Comparison of ENCODE assay signal across 8 cellular contexts in the genomic region with DNA sequence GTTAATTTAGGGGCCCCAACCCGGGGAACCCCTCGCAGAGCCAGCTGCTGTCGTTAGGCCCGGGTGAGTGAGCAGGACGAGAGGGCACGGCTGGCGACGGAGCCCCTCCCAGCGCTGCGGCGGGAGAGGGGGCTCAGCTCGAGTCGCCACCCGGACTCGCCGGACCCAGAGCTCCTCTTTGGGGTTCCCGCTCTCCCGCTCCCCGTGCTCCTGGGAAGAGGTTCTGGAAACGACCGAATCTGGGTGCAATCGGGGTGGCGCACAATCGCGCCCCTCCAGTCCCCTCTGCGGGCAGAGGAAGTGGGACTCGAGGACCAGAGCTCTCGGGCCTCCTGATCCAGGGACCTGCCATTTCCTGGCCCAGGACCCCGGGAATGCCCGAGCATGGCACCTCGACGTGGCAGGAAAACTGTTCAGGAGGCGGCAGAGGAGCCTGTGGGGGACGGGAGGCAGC. TPM values are rescaled to one million over a fixed set of nuclear protein-coding genes. Genes with fewer than 3 reads are reported as not detected.
A peak's percentile ranks its signal among the peaks of the same experiment; 100 is the strongest.
DNase-seq lines count a peak whose midpoint lies in the region; ATAC-seq and TF ChIP-seq lines count a peak whose summit lies in the region.

No MANE protein-coding gene starts in this region.

- H3K4me3 Mint-ChIP-seq in activated T-cell treated with anti-CD3 and anti-CD28 coated beads, Interleukin-2, amount 50 U/mL, for 72 hours = peak overlapping the region; percentile 78 to 85
- H3K4me3 Mint-ChIP-seq in activated naive CD8-positive, alpha-beta T cell treated with anti-CD3 and anti-CD28 coated beads, Interleukin-2, amount 10 ng/mL, durations not matched to agents 7 days and 5 days = peak overlapping the region; percentile 59

- WGBS in thyroid gland, 2 donors = 0% methylated on average over 2 of the region's 34 CpGs; no CpG with 5 or more reads in 1 of the 2 donors

- H3K4me1 Mint-ChIP-seq in activated T-cell treated with anti-CD3 and anti-CD28 coated beads, Interleukin-2, amount 50 U/mL, for 72 hours (ENCODE audit: low read depth) = peaks cover 5% of the 10 kb centered on the region
- no peaks in the 10 kb centered on the region for H3K4me1 Mint-ChIP-seq in activated naive CD8-positive, alpha-beta T cell treated with anti-CD3 and anti-CD28 coated beads, Interleukin-2, amount 10 ng/mL, durations not matched to agents 7 days and 5 days

- intact Hi-C loops in left colon (cut with DNase I, micrococcal nuclease) (loop anchor here in 1 of 2 donors (5.0 to 10.0 kb wide), 2 partner anchors 139 to 331 kb away; a partner anchor contains a TSS), thyroid gland (cut with DNase I) (no loop called here)

- no peak overlapping the region for H3K27ac ChIP-seq in thyroid gland

- peaks cover 0 to 4% of the 10 kb centered on the region in 2 donors for H3K4me1 ChIP-seq in thyroid gland

- POLR2A ChIA-PET in activated naive CD8-positive, alpha-beta T cell treated with anti-CD3 and anti-CD28 coated beads, Interleukin-2, amount 10 ng/mL, durations not matched to agents 7 days and 5 days (lab: Charles Lee) = interaction anchor here (0.7 to 1.7 kb wide), 4 partner anchors 33 to 332 kb away, joined by 3 to 5 read pairs (median 4); a partner anchor contains a TSS

- H3K9me3 ChIP-seq in thyroid gland = no peaks in the 10 kb centered on the region

- no peak for DNase-seq in activated T-cell treated with anti-CD3 and anti-CD28 coated beads, Interleukin-2, amount 50 U/mL, for 72 hours
- no peak for DNase-seq in activated T-cell treated with anti-CD3 and anti-CD28 coated beads, Interleukin-2, amount 50 U/mL, for 48 hours
- no peak for DNase-seq in activated naive CD8-positive, alpha-beta T cell treated with anti-CD3 and anti-CD28 coated beads, Interleukin-2, amount 10 ng/mL, durations not matched to agents 7 days and 5 days
- no peak for DNase-seq in left colon
- DNase-seq in thyroid gland = no peak
- no peak for DNase-seq in cortex of kidney (lab: John Stamatoyannopoulos, UW)
- no peak for DNase-seq in HPDE6-E6E7 (ENCODE audit: extremely low spot score)
- DNase-seq in RKO (ENCODE audit: low spot score) = no peak

- H3K36me3 ChIP-seq in thyroid gland = no peaks in the 10 kb centered on the region

- H3K9me3 Mint-ChIP-seq in activated T-cell treated with anti-CD3 and anti-CD28 coated beads, Interleukin-2, amount 50 U/mL, for 72 hours = no peaks in the 10 kb centered on the region
- no peaks in the 10 kb centered on the region for H3K9me3 Mint-ChIP-seq in activated naive CD8-positive, alpha-beta T cell treated with anti-CD3 and anti-CD28 coated beads, Interleukin-2, amount 10 ng/mL, durations not matched to agents 7 days and 5 days

- no peak for TF ChIP-seq CTCF in thyroid gland (IDR thresholded peaks at IDR 0.05)

- H3K27me3 Mint-ChIP-seq in activated T-cell treated with anti-CD3 and anti-CD28 coated beads, Interleukin-2, amount 50 U/mL, for 72 hours (ENCODE audit: low read depth) = no peaks in the 10 kb centered on the region
- H3K27me3 Mint-ChIP-seq in activated naive CD8-positive, alpha-beta T cell treated with anti-CD3 and anti-CD28 coated beads, Interleukin-2, amount 10 ng/mL, durations not matched to agents 7 days and 5 days = no peaks in the 10 kb centered on the region

- no peak overlapping the region for H3K27ac Mint-ChIP-seq in activated T-cell treated with anti-CD3 and anti-CD28 coated beads, Interleukin-2, amount 50 U/mL, for 72 hours
- no peak overlapping the region for H3K27ac Mint-ChIP-seq in activated naive CD8-positive, alpha-beta T cell treated with anti-CD3 and anti-CD28 coated beads, Interleukin-2, amount 10 ng/mL, durations not matched to agents 7 days and 5 days

- no peaks in the 10 kb centered on the region for H3K27me3 ChIP-seq in thyroid gland

- no peak for TF ChIP-seq POLR2A in thyroid gland (IDR thresholded peaks at IDR 0.05)

- peak; percentile 57 to 61 for ATAC-seq in activated T-cell treated with anti-CD3 and anti-CD28 coated beads, Interleukin-2, amount 50 U/mL, for 72 hours (replicated peaks in 1 of 2)
- ATAC-seq in activated naive CD8-positive, alpha-beta T cell treated with anti-CD3 and anti-CD28 coated beads, Interleukin-2, amount 10 ng/mL, durations not matched to agents 7 days and 5 days (ENCODE audit: low read depth) = peak; percentile 34
- ATAC-seq in left colon = peak; percentile 19

- H3K36me3 Mint-ChIP-seq in activated T-cell treated with anti-CD3 and anti-CD28 coated beads, Interleukin-2, amount 50 U/mL, for 72 hours (ENCODE audit: insufficient read depth in 2 of 2) = no peaks in the 10 kb centered on the region
- no peaks in the 10 kb centered on the region for H3K36me3 Mint-ChIP-seq in activated naive CD8-positive, alpha-beta T cell treated with anti-CD3 and anti-CD28 coated beads, Interleukin-2, amount 10 ng/mL, durations not matched to agents 7 days and 5 days

- peak overlapping the region in 2 of 3 donors; percentile 7 to 46 for H3K4me3 ChIP-seq in thyroid gland (replicated peaks in 1 of 3)

RNA-seq across cellular contexts. Expression of a gene that starts 37.3 kb away (rescaled TPM):
- 10 to 100 TPM; 94.7 to 97.5 TPM for total RNA-seq in activated T-cell treated with anti-CD3 and anti-CD28 coated beads, Interleukin-2, amount 50 U/mL, for 72 hours
- total RNA-seq in activated naive CD8-positive, alpha-beta T cell treated with anti-CD3 and anti-CD28 coated beads, Interleukin-2, amount 10 ng/mL, durations not matched to agents 7 days and 5 days = 10 to 100 TPM; 78.5 to 79.3 TPM
- 100 to 1,000 TPM in 1 of 2 donors, 10 to 100 TPM in 1; 88.8 to 106 TPM for total RNA-seq in left colon
- 10 to 100 TPM; 34.0 to 59.4 (median 45.8) TPM for total RNA-seq in thyroid gland

RNA-seq across cellular contexts. Expression of a gene that starts 40.7 kb away (rescaled TPM):
- 1 to 10 TPM; 6.1 to 8.2 TPM for total RNA-seq in activated T-cell treated with anti-CD3 and anti-CD28 coated beads, Interleukin-2, amount 50 U/mL, for 72 hours
- total RNA-seq in activated naive CD8-positive, alpha-beta T cell treated with anti-CD3 and anti-CD28 coated beads, Interleukin-2, amount 10 ng/mL, durations not matched to agents 7 days and 5 days = 10 to 100 TPM; 11.2 to 13.5 TPM
- total RNA-seq in left colon (10 to 100 TPM; 12.8 to 14.1 TPM), thyroid gland (10 to 100 TPM; 11.0 to 18.1 (median 14.5) TPM)

RNA-seq across cellular contexts. Expression of a gene that starts 58.5 kb away (rescaled TPM):
- total RNA-seq in activated T-cell treated with anti-CD3 and anti-CD28 coated beads, Interleukin-2, amount 50 U/mL, for 72 hours = 10 to 100 TPM; 31.5 to 71.2 TPM
- 10 to 100 TPM; 54.9 to 56.0 TPM for total RNA-seq in activated naive CD8-positive, alpha-beta T cell treated with anti-CD3 and anti-CD28 coated beads, Interleukin-2, amount 10 ng/mL, durations not matched to agents 7 days and 5 days
- total RNA-seq in left colon = 10 to 100 TPM; 35.1 to 80.1 TPM
- 100 to 1,000 TPM in 2 of 4 donors, 10 to 100 TPM in 2; 46.5 to 395 (median 89.3) TPM for total RNA-seq in thyroid gland
